Comparison of ENCODE assay signal across 17 cellular contexts in the genomic region with DNA sequence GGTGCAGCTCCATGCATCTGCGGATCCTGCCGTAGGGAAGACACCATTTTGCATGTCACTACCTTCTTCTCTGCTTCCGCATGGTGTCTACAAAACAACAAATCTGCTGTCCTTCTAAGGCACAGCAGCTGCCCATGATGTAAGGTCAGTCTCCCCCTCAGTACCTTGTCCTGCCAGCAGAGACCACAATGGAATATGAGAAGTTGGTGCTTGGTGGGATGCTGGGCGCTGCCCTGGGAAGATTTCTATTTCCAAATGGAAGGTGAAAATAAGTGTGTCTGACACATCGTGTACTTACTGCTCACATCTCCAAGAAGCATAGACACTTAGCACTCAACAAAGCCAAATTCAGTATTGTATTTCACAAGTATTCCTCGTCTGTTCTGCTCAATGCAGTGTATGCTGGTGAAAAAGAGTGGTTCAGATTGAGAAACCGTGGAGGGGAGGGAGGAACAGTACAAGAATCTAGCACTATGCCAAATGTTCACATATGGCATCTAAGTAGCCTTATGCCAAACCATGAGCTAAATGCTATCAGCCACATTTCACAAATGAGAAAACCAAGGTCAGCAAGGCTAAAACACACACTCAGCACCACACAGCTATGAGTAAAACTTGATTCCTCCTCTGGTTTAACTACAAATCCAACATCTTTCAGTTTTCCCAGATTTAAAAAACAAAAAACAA.
DNase-seq lines count a peak whose midpoint lies in the region; ATAC-seq, FAIRE-seq and TF ChIP-seq lines count a peak whose summit lies in the region.
"Had no signal": no experiment of that assay in that cellular context is flagged by ENCODE, and none has a peak within 500 bp of the region (broad histone marks: within the 10 kb centered on the region; RNA-seq: fewer than 3 reads in every experiment).

No MANE protein-coding gene starts in this region.

- no peaks in the 10 kb centered on the region for H3K9me3 Mint-ChIP-seq in astrocyte (ENCODE audit: unreplicated experiment)
- H3K9me3 Mint-ChIP-seq: central memory CD8-positive, alpha-beta T cell had no signal

- no peak overlapping the region for H2AFZ ChIP-seq in astrocyte (ENCODE audit: low read depth, low read length)
- H2AFZ ChIP-seq: parathyroid adenoma had no signal

- H3K27me3 Mint-ChIP-seq in astrocyte (ENCODE audit: low read depth, unreplicated experiment) = no peaks in the 10 kb centered on the region
- H3K27me3 Mint-ChIP-seq in T-helper 17 cell = peaks cover 17% of the 10 kb centered on the region

- FAIRE-seq in astrocyte (lab: Jason Lieb, UNC) = no peak

- H3K9me3 ChIP-seq in BLaER1 treated with 17β-estradiol and CSF1 and Interleukin-3, amounts not matched to agents 10 nM and 100 nM (replicated peaks in 1 of 11) = peaks cover 0 to 10% (median 0%) of the 10 kb centered on the region in 11 experiments; a peak in 8 of 22 replicates
- H3K9me3 ChIP-seq in astrocyte (ENCODE audit: insufficient read depth, low read depth, low read length) (no peaks in the 10 kb centered on the region), T-helper 17 cell (ENCODE audit: control insufficient read depth, low read length, poor library complexity, severe bottlenecking) (peaks cover 4% of the 10 kb centered on the region)
- H3K9me3 ChIP-seq: tibial nerve had no signal

- peak overlapping the region in 10 of 11 experiments; percentile 26 to 61 (median 47); a peak in 18 of 22 replicates for H3K4me2 ChIP-seq in BLaER1 treated with 17β-estradiol and CSF1 and Interleukin-3, amounts not matched to agents 10 nM and 100 nM
- H3K4me2 ChIP-seq in astrocyte (ENCODE audit: low read length) = no peak overlapping the region

- no peak overlapping the region for H3K4me3 ChIP-seq in BLaER1 treated with 17β-estradiol and CSF1 and Interleukin-3, amounts not matched to agents 10 nM and 100 nM
- H3K4me3 ChIP-seq in astrocyte (ENCODE audit: insufficient read depth, low read depth, low read length) (no peak overlapping the region), fibroblast of the aortic adventitia (ENCODE audit: low read depth, low read length) (no peak overlapping the region)
- H3K4me3 ChIP-seq: tibial nerve had no signal

- H3K4me1 ChIP-seq in BLaER1 treated with 17β-estradiol and CSF1 and Interleukin-3, amounts not matched to agents 10 nM and 100 nM = peaks cover 31 to 44% (median 37%) of the 10 kb centered on the region in 10 experiments
- peaks cover 8% of the 10 kb centered on the region for H3K4me1 ChIP-seq in astrocyte (ENCODE audit: insufficient read depth, low read length)
- H3K4me1 ChIP-seq: parathyroid adenoma had no signal

- H3K4me1 Mint-ChIP-seq in astrocyte (ENCODE audit: low read depth, unreplicated experiment) (peaks cover 11% of the 10 kb centered on the region), T-helper 17 cell (peaks cover 2% of the 10 kb centered on the region)
- H3K4me1 Mint-ChIP-seq: activated CD8-positive, alpha-beta memory T cell treated with anti-CD3 and anti-CD28 coated beads, Interleukin-2, amount 10 ng/mL, durations not matched to agents 7 days and 5 days; B cell; central memory CD8-positive, alpha-beta T cell had no signal

- DNase-seq in astrocyte (ENCODE audit: low read depth) (peak; percentile 66), fibroblast of the aortic adventitia (ENCODE audit: low read depth) (peak; percentile 79), omental fat pad (ENCODE audit: low spot score) (no peak), T-helper 17 cell (no peak)
- DNase-seq in stimulated activated CD8-positive, alpha-beta memory T cell treated with anti-CD3 and anti-CD28 coated beads, Interleukin-4, amount 100 ng/mL, for 48 hours = no peak
- no peak for DNase-seq in stimulated activated CD4-positive, alpha-beta T cell treated with anti-CD3 and anti-CD28 coated beads, Interleukin-4, amount 100 ng/mL, for 24 hours
- DNase-seq: activated CD8-positive, alpha-beta memory T cell treated with anti-CD3 and anti-CD28 coated beads, Interleukin-2, amount 10 ng/mL, durations not matched to agents 7 days and 5 days; activated naive CD4-positive, alpha-beta T cell treated with Interleukin-2 at 50 U/mL for 16 hours; DMS53; NCI-H2227 treated with DMSO at 0.1 percent for 48 hours had no signal

- H3K27ac Mint-ChIP-seq in astrocyte (ENCODE audit: unreplicated experiment) = no peak overlapping the region
- no peak overlapping the region for H3K27ac Mint-ChIP-seq in T-helper 17 cell
- H3K27ac Mint-ChIP-seq: activated CD8-positive, alpha-beta memory T cell treated with anti-CD3 and anti-CD28 coated beads, Interleukin-2, amount 10 ng/mL, durations not matched to agents 7 days and 5 days; B cell had no signal

- peak overlapping the region in 1 of 11 experiments; percentile 10; a peak in 1 of 22 replicates for H3K27ac ChIP-seq in BLaER1 treated with 17β-estradiol and CSF1 and Interleukin-3, amounts not matched to agents 10 nM and 100 nM
- no peak overlapping the region for H3K27ac ChIP-seq in astrocyte (ENCODE audit: low read depth, low read length)
- H3K27ac ChIP-seq: epithelial cell of prostate, parathyroid adenoma, tibial nerve had no signal

- peaks cover 73% of the 10 kb centered on the region for H3K79me2 ChIP-seq in astrocyte (ENCODE audit: insufficient read depth, low read length)
- H3K79me2 ChIP-seq: parathyroid adenoma had no signal

- peaks cover 37 to 78% (median 57%) of the 10 kb centered on the region in 11 experiments for H3K36me3 ChIP-seq in BLaER1 treated with 17β-estradiol and CSF1 and Interleukin-3, amounts not matched to agents 10 nM and 100 nM
- H3K36me3 ChIP-seq in astrocyte (ENCODE audit: insufficient read depth, low read length) = peaks cover 13% of the 10 kb centered on the region

- no peaks in the 10 kb centered on the region for H3K27me3 ChIP-seq in BLaER1 treated with 17β-estradiol and CSF1 and Interleukin-3, amounts not matched to agents 10 nM and 100 nM
- H3K27me3 ChIP-seq in astrocyte (ENCODE audit: insufficient read depth, low read length) = no peaks in the 10 kb centered on the region
- H3K27me3 ChIP-seq: tibial nerve had no signal

- peaks cover 0 to 80% (median 17%) of the 10 kb centered on the region in 11 experiments; a peak in 10 of 22 replicates for H4K20me1 ChIP-seq in BLaER1 treated with 17β-estradiol and CSF1 and Interleukin-3, amounts not matched to agents 10 nM and 100 nM
- peaks cover 79% of the 10 kb centered on the region for H4K20me1 ChIP-seq in astrocyte (ENCODE audit: insufficient read depth, low read length)

- H3K36me3 Mint-ChIP-seq in astrocyte (ENCODE audit: low read depth, unreplicated experiment) (peaks cover 34% of the 10 kb centered on the region), T-helper 17 cell (ENCODE audit: low read depth) (peaks cover 8% of the 10 kb centered on the region)
- H3K36me3 Mint-ChIP-seq: activated CD8-positive, alpha-beta memory T cell treated with anti-CD3 and anti-CD28 coated beads, Interleukin-2, amount 10 ng/mL, durations not matched to agents 7 days and 5 days had no signal

- TF ChIP-seq CTCF in astrocyte (IDR thresholded peaks at IDR 0.05; ENCODE audit: insufficient read depth, low read depth, low read length) (no peak), fibroblast of the aortic adventitia (IDR thresholded peaks at IDR 0.05; ENCODE audit: insufficient read depth, low read length) (no peak), omental fat pad (IDR thresholded peaks at IDR 0.05) (no peak)

- no peak overlapping the region for H3K4me3 Mint-ChIP-seq in astrocyte (ENCODE audit: unreplicated experiment)
- H3K4me3 Mint-ChIP-seq in T-helper 17 cell = no peak overlapping the region
- H3K4me3 Mint-ChIP-seq: activated CD8-positive, alpha-beta memory T cell treated with anti-CD3 and anti-CD28 coated beads, Interleukin-2, amount 10 ng/mL, durations not matched to agents 7 days and 5 days; B cell; central memory CD8-positive, alpha-beta T cell had no signal

- no peak overlapping the region; a peak in 1 of 22 replicates for H3K9ac ChIP-seq in BLaER1 treated with 17β-estradiol and CSF1 and Interleukin-3, amounts not matched to agents 10 nM and 100 nM
- H3K9ac ChIP-seq in astrocyte (ENCODE audit: low read length) = no peak overlapping the region
- H3K9ac ChIP-seq: parathyroid adenoma had no signal

- ATAC-seq in omental fat pad (ENCODE audit: low FRiP score) = peak; percentile 81
- no peak for ATAC-seq in T-helper 17 cell
- ATAC-seq in HG03460 (IDR thresholded peaks at IDR 0.05; ENCODE audit: unreplicated experiment) = no peak
- ATAC-seq: activated CD8-positive, alpha-beta memory T cell treated with anti-CD3 and anti-CD28 coated beads, Interleukin-2, amount 10 ng/mL, durations not matched to agents 7 days and 5 days had no signal

Comparison
In these comparisons a context has a peak if more than half of its experiments do, and no peak if none do; other contexts are left out.
1. DNase-seq: peak in astrocyte (single experiment) and fibroblast of the aortic adventitia (single experiment); none in omental fat pad (single experiment), stimulated activated CD8-positive, alpha-beta memory T cell treated with anti-CD3 and anti-CD28 coated beads, Interleukin-4, amount 100 ng/mL, for 48 hours (single experiment), stimulated activated CD4-positive, alpha-beta T cell treated with anti-CD3 and anti-CD28 coated beads, Interleukin-4, amount 100 ng/mL, for 24 hours (single experiment) and T-helper 17 cell (0 of 3).